In the genomic region with DNA sequence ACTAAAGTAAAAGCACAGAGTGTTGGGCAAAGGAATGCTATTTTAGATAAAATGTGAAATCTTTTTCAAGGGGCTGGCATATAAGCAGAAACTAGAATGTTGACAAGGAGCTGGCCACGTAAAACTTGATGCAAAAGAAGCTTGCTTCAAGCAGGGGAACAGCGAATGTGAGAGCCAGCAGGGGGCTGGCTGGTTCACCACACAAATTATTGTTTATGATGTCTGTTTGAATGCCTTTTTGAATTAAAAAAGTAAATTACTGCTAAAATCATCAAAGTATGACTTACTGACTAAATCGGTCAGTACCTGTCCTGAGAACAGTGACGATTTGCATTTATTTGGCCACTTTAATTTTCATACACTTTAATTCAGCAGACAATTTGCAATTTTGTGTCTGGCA, we compare ENCODE assay signal across 1 cellular context.
TF ChIP-seq lines count a peak whose summit lies in the region.

No MANE protein-coding gene starts in this region.

TF ChIP-seq in HCT116, 20 proteins besides CTCF, POLR2A, EP300 and RAD21 (continued from another document):
- TF ChIP-seq, protein P1, sequence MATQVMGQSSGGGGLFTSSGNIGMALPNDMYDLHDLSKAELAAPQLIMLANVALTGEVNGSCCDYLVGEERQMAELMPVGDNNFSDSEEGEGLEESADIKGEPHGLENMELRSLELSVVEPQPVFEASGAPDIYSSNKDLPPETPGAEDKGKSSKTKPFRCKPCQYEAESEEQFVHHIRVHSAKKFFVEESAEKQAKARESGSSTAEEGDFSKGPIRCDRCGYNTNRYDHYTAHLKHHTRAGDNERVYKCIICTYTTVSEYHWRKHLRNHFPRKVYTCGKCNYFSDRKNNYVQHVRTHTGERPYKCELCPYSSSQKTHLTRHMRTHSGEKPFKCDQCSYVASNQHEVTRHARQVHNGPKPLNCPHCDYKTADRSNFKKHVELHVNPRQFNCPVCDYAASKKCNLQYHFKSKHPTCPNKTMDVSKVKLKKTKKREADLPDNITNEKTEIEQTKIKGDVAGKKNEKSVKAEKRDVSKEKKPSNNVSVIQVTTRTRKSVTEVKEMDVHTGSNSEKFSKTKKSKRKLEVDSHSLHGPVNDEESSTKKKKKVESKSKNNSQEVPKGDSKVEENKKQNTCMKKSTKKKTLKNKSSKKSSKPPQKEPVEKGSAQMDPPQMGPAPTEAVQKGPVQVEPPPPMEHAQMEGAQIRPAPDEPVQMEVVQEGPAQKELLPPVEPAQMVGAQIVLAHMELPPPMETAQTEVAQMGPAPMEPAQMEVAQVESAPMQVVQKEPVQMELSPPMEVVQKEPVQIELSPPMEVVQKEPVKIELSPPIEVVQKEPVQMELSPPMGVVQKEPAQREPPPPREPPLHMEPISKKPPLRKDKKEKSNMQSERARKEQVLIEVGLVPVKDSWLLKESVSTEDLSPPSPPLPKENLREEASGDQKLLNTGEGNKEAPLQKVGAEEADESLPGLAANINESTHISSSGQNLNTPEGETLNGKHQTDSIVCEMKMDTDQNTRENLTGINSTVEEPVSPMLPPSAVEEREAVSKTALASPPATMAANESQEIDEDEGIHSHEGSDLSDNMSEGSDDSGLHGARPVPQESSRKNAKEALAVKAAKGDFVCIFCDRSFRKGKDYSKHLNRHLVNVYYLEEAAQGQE (IDR thresholded peaks at IDR 0.05; ENCODE audit: low read depth), result no peak
- TF ChIP-seq YY1 (IDR thresholded peaks at IDR 0.05; ENCODE audit: extremely low read depth, insufficient replicate concordance, low read depth, low read length), result no peak
- TF ChIP-seq POLR2AphosphoS5 (IDR thresholded peaks at IDR 0.05; ENCODE audit: low read depth, low read length), result no peak
- no peak for TF ChIP-seq CBX3 (IDR thresholded peaks at IDR 0.05; ENCODE audit: low read depth)
- no peak for TF ChIP-seq SRF (IDR thresholded peaks at IDR 0.05; ENCODE audit: low read depth)
- TF ChIP-seq, protein P2, sequence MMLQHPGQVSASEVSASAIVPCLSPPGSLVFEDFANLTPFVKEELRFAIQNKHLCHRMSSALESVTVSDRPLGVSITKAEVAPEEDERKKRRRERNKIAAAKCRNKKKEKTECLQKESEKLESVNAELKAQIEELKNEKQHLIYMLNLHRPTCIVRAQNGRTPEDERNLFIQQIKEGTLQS (IDR thresholded peaks at IDR 0.05), result no peak
- TF ChIP-seq, protein P3, sequence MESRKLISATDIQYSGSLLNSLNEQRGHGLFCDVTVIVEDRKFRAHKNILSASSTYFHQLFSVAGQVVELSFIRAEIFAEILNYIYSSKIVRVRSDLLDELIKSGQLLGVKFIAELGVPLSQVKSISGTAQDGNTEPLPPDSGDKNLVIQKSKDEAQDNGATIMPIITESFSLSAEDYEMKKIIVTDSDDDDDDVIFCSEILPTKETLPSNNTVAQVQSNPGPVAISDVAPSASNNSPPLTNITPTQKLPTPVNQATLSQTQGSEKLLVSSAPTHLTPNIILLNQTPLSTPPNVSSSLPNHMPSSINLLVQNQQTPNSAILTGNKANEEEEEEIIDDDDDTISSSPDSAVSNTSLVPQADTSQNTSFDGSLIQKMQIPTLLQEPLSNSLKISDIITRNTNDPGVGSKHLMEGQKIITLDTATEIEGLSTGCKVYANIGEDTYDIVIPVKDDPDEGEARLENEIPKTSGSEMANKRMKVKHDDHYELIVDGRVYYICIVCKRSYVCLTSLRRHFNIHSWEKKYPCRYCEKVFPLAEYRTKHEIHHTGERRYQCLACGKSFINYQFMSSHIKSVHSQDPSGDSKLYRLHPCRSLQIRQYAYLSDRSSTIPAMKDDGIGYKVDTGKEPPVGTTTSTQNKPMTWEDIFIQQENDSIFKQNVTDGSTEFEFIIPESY (IDR thresholded peaks at IDR 0.05; ENCODE audit: extremely low read depth, insufficient replicate concordance, low read length), result no peak
- no peak for TF ChIP-seq SIN3A (IDR thresholded peaks at IDR 0.05; ENCODE audit: low read depth)
- TF ChIP-seq, protein P4, sequence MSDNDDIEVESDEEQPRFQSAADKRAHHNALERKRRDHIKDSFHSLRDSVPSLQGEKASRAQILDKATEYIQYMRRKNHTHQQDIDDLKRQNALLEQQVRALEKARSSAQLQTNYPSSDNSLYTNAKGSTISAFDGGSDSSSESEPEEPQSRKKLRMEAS (IDR thresholded peaks at IDR 0.05), result no peak
- no peak for TF ChIP-seq ZFX (IDR thresholded peaks at IDR 0.05)
- no peak for TF ChIP-seq ZNF274 (IDR thresholded peaks at IDR 0.05; ENCODE audit: low read depth, low read length)
- TF ChIP-seq SP1 (IDR thresholded peaks at IDR 0.05; ENCODE audit: low read depth), result no peak
- no peak for TF ChIP-seq TCF7L2 (IDR thresholded peaks at IDR 0.05; ENCODE audit: borderline replicate concordance, extremely low read depth, insufficient read depth, insufficient read length)
TF ChIP-seq in HCT116: peak in this region for 0.
